ENCODE assay signal across 7 cellular contexts in the genomic region with DNA sequence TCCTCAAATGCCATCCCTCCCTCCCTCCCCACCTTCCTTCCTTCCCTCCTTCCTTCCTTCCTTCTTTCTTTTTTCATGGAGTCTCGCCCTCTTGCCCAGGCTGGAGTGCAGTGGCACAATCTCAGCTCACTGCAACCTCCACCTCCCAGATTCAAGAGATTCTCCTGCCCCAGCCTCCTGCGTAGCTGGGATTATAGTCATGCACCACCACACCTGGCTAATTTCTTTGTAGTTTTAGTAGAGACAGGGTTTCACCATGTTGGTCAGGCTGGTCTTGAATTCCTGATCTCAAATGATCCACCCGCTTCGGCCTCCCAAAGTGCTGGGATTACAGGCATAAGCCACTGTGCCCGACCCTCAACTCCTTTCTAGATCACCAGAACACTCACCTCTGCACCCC.
DNase-seq lines count a peak whose midpoint lies in the region; ATAC-seq, FAIRE-seq and TF ChIP-seq lines count a peak whose summit lies in the region.
"Not testable (repeated sequence)": the region's sequence is repeated elsewhere in the genome, so short reads cannot be mapped to it uniquely, and the experiment has no call there.

No MANE protein-coding gene starts in this region.

- not testable (repeated sequence) for H3K9me2 ChIP-seq in GM23338 (ENCODE audit: insufficient read depth)

- not testable (repeated sequence) for TF ChIP-seq EP300 in stomach (IDR thresholded peaks at IDR 0.05)

- TF ChIP-seq CTCF in GM23338 (conservative IDR thresholded peaks at IDR 0.05; ENCODE audit: low read depth in 2 of 2); Peyer's patch (IDR thresholded peaks at IDR 0.05); body of pancreas (IDR thresholded peaks at IDR 0.05); kidney (IDR thresholded peaks at IDR 0.05; ENCODE audit: borderline replicate concordance, extremely low read depth, insufficient read depth); nephron progenitor cell (IDR thresholded peaks at IDR 0.05); stomach (IDR thresholded peaks at IDR 0.05): not testable (repeated sequence)

- H3F3A ChIP-seq in GM23338 (replicated peaks; ENCODE audit: low read depth): not testable (repeated sequence)

- not testable (repeated sequence) for FAIRE-seq in kidney (lab: Jason Lieb, UNC)

- not testable (repeated sequence) for H3K4me3 Mint-ChIP-seq in GM23338; activated T-cell treated with anti-CD3 and anti-CD28 coated beads, Interleukin-2, amount 50 U/mL, for 72 hours; nephron progenitor cell

- peaks cover 19% of the 10 kb centered on the region for H3K27me3 Mint-ChIP-seq in GM23338 (ENCODE audit: insufficient read depth, low read depth, poor library complexity)
- H3K27me3 Mint-ChIP-seq in activated T-cell treated with anti-CD3 and anti-CD28 coated beads, Interleukin-2, amount 50 U/mL, for 72 hours (ENCODE audit: low read depth); nephron progenitor cell (ENCODE audit: low read depth, poor library complexity): not testable (repeated sequence)

- not testable (repeated sequence) for H3K4me2 ChIP-seq in GM23338

- DNase-seq in GM23338 (ENCODE audit: low spot score); Peyer's patch; activated T-cell treated with anti-CD3 and anti-CD28 coated beads, Interleukin-2, amount 50 U/mL, for 72 hours; body of pancreas; kidney; nephron progenitor cell; stomach: not testable (repeated sequence)

- H2AFZ ChIP-seq in GM23338: not testable (repeated sequence)

- ATAC-seq in GM23338; activated T-cell treated with anti-CD3 and anti-CD28 coated beads, Interleukin-2, amount 50 U/mL, for 72 hours (replicated peaks in 1 of 2); body of pancreas: not testable (repeated sequence)

- not testable (repeated sequence) for H3K4me3 ChIP-seq in GM23338; Peyer's patch; body of pancreas; kidney (ENCODE audit: low read length in 2 of 2); stomach

- not testable (repeated sequence) for H3K9me3 Mint-ChIP-seq in GM23338; activated T-cell treated with anti-CD3 and anti-CD28 coated beads, Interleukin-2, amount 50 U/mL, for 72 hours; nephron progenitor cell

- H3K27ac Mint-ChIP-seq in GM23338: peak overlapping the region; percentile 56
- H3K27ac Mint-ChIP-seq in activated T-cell treated with anti-CD3 and anti-CD28 coated beads, Interleukin-2, amount 50 U/mL, for 72 hours: peak overlapping the region; percentile 35
- peak overlapping the region; percentile 46 for H3K27ac Mint-ChIP-seq in nephron progenitor cell

- H3K36me3 ChIP-seq in GM23338 (ENCODE audit: insufficient read depth); Peyer's patch; body of pancreas (replicated peaks in 1 of 2; ENCODE audit: insufficient read depth in 1 of 2, low read depth in 2 of 2); kidney (ENCODE audit: control insufficient read depth in 1 of 2, insufficient read depth in 2 of 2, low read length in 2 of 2); stomach: not testable (repeated sequence)

- WGBS in body of pancreas, 2 donors: 93 to 99% methylated on average over 5 of the region's 5 CpGs
- WGBS in stomach, 5 donors: 85 to 96% (median 92%) methylated on average over 5 of the region's 5 CpGs

- H4K20me1 ChIP-seq in GM23338 (replicated peaks; ENCODE audit: insufficient read depth): peaks cover 14% of the 10 kb centered on the region

- not testable (repeated sequence) for TF ChIP-seq POLR2A in Peyer's patch (IDR thresholded peaks at IDR 0.05); body of pancreas (IDR thresholded peaks at IDR 0.05); stomach (IDR thresholded peaks at IDR 0.05)

- H3K4me1 Mint-ChIP-seq in GM23338 (peaks cover 38% of the 10 kb centered on the region), nephron progenitor cell (peaks cover 43% of the 10 kb centered on the region)
- peaks cover 17% of the 10 kb centered on the region for H3K4me1 Mint-ChIP-seq in activated T-cell treated with anti-CD3 and anti-CD28 coated beads, Interleukin-2, amount 50 U/mL, for 72 hours (ENCODE audit: low read depth)

- H3K27me3 ChIP-seq in GM23338 (ENCODE audit: insufficient read depth); Peyer's patch; body of pancreas; stomach: not testable (repeated sequence)

- H3K9me3 ChIP-seq in Peyer's patch; body of pancreas; kidney (ENCODE audit: control insufficient read depth in 1 of 2, low read length in 2 of 2); stomach: not testable (repeated sequence)

- H3K4me1 ChIP-seq in GM23338 (ENCODE audit: insufficient read depth) (peaks cover 50% of the 10 kb centered on the region), Peyer's patch (peaks cover 0 to 15% (median 2%) of the 10 kb centered on the region in 4 donors), body of pancreas (peaks cover 35% of the 10 kb centered on the region), stomach (peaks cover 0 to 22% (median 11%) of the 10 kb centered on the region in 4 donors)
- not testable (repeated sequence) for H3K4me1 ChIP-seq in kidney (ENCODE audit: control insufficient read depth in 1 of 2, insufficient read depth in 1 of 2, low read depth in 1 of 2, low read length in 2 of 2)

- H3K9ac ChIP-seq in kidney (ENCODE audit: low read length in 2 of 2): not testable (repeated sequence)

- intact Hi-C loops in body of pancreas (cut with DNase I); kidney (cut with DNase I); stomach (cut with DNase I; ENCODE audit: low total_unique reads): not testable (repeated sequence)

- peaks cover 63% of the 10 kb centered on the region for H3K79me2 ChIP-seq in GM23338 (replicated peaks; ENCODE audit: insufficient read depth)

- peaks cover 12% of the 10 kb centered on the region; the same call in 1 of the 3 replicates for H3K36me3 Mint-ChIP-seq in GM23338 (ENCODE audit: low read depth)
- H3K36me3 Mint-ChIP-seq in activated T-cell treated with anti-CD3 and anti-CD28 coated beads, Interleukin-2, amount 50 U/mL, for 72 hours (ENCODE audit: insufficient read depth in 2 of 2); nephron progenitor cell (ENCODE audit: low read depth): not testable (repeated sequence)

- H3K27ac ChIP-seq in GM23338 (ENCODE audit: low read depth) (peak overlapping the region; percentile 86; the same call in 1 of the 2 replicates), Peyer's patch (peak overlapping the region in 3 of 4 donors; percentile 62 to 86 (median 72)), body of pancreas (peak overlapping the region in 3 of 4 donors; percentile 25 to 86 (median 77)), kidney (ENCODE audit: low read depth in 2 of 2, low read length in 2 of 2) (peak overlapping the region; percentile 27 to 84), stomach (peak overlapping the region; percentile 83 to 93 (median 85))
